Comparison of ENCODE assay signal across 9 cellular contexts in the genomic region with DNA sequence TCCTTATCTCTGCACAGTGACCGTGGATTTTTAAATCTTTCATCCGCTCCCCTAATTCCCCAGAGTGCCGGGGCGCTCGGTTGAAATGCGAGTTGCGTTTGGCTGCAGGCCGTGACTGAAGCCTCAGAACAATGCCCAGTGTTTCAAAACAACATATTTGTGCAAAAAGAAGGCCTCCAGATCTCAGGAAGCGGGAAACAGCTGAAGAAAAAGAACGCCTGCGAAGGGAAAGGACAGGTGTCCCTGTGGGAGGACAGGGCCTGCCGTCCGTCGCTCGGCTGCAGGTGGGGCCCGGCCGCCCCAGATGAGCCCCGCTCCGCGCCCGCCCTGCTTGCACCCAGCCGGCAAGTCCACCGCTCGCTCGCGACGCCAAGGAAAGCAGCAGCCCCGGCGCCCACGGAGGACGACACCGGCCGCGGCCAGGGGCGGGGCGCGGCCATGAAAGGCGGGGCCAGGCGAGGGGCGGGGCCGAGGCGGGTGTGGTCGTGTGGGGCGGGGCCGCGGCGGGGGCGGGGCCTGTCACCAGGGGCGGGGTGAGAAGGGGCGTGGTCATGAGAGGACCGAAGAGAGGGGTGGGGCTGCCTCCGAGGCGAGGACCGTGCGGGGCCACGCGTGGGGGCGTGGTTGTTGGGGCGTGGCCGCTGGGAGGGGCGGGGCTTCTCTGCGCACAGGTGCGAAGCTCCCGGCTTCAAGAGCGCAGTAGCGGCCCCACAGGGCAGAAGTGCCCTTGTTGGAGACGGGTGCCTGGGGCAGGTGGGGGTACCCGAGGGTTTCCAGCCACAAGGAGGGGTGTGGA. TPM values are rescaled to one million over a fixed set of nuclear protein-coding genes. Genes with fewer than 3 reads are reported as not detected.
A peak's percentile ranks its signal among the peaks of the same experiment; 100 is the strongest.
DNase-seq lines count a peak whose midpoint lies in the region; ATAC-seq and TF ChIP-seq lines count a peak whose summit lies in the region.
"Had no signal": no experiment of that assay in that cellular context is flagged by ENCODE, and none has a peak within 500 bp of the region (broad histone marks: within the 10 kb centered on the region; RNA-seq: fewer than 3 reads in every experiment).

No MANE protein-coding gene starts in this region.

- H3K4me3 ChIP-seq in retinal pigment epithelial cell (ENCODE audit: low read length), result peak overlapping the region; percentile 42
- H3K4me3 ChIP-seq in uterus, result peak overlapping the region; percentile 10 to 35

- no peaks in the 10 kb centered on the region for H3K9me3 ChIP-seq in uterus

- DNase-seq in DMS 273 (lab: John Stamatoyannopoulos, UW; ENCODE audit: unreplicated experiment) (peak; percentile 59), DMS 273 treated with DMSO at 0.1 percent for 48 hours (lab: John Stamatoyannopoulos, UW) (no peak), left cardiac atrium (no peak), retinal pigment epithelial cell (ENCODE audit: low read depth) (no peak), uterus (peak in 1 of 2 donors; percentile 59)
- DNase-seq in activated naive CD8-positive, alpha-beta T cell treated with anti-CD3 and anti-CD28 coated beads, Interleukin-2, amount 50 U/mL, for 16 hours (ENCODE audit: low read depth, low spot score), result peak; percentile 31

- peaks cover 0 to 7% of the 10 kb centered on the region in 2 donors for H3K4me1 ChIP-seq in uterus

- TF ChIP-seq CTCF in retinal pigment epithelial cell (conservative IDR thresholded peaks at IDR 0.05; ENCODE audit: low read depth, low read length) (no peak), uterus (IDR thresholded peaks at IDR 0.05) (no peak)

- ATAC-seq in SK-N-SH treated with all-trans-retinoic acid at 6 μM for 48 hours (peak; percentile 56), left cardiac atrium (peak; percentile 81 to 84), GM18502 (IDR thresholded peaks at IDR 0.05; ENCODE audit: poor library complexity, unreplicated experiment) (no peak)

- peak overlapping the region in 1 of 2 donors; percentile 66 for H3K27ac ChIP-seq in uterus
- H3K27ac ChIP-seq: 22Rv1 had no signal

- no peaks in the 10 kb centered on the region for H3K36me3 ChIP-seq in uterus

- no peak for TF ChIP-seq POLR2A in uterus (IDR thresholded peaks at IDR 0.05)

- intact Hi-C loops in left cardiac atrium (cut with DNase I), result no loop called here
- intact Hi-C loops in uterus (cut with DNase I; ENCODE audit: low total_unique reads), result no loop called here

- no peaks in the 10 kb centered on the region for H3K27me3 ChIP-seq in uterus

TF ChIP-seq in SK-N-SH treated with all-trans-retinoic acid at 6 μM for 48 hours, 23 proteins besides CTCF, POLR2A, EP300 and RAD21:
- no peak for TF ChIP-seq TSHZ2 (CRISPR knock-in tag; IDR thresholded peaks at IDR 0.05)
- TF ChIP-seq SNAI2 (CRISPR knock-in tag; IDR thresholded peaks at IDR 0.05), result no peak
- TF ChIP-seq ZFP30 (CRISPR knock-in tag; IDR thresholded peaks at IDR 0.05), result no peak
- TF ChIP-seq ZNF8 (CRISPR knock-in tag; IDR thresholded peaks at IDR 0.05), result no peak
- TF ChIP-seq CSRNP3 (CRISPR knock-in tag; IDR thresholded peaks at IDR 0.05), result no peak
- no peak for TF ChIP-seq PPARA (CRISPR knock-in tag; IDR thresholded peaks at IDR 0.05; ENCODE audit: borderline replicate concordance)
- TF ChIP-seq ZFP3 (CRISPR knock-in tag; IDR thresholded peaks at IDR 0.05), result no peak
- TF ChIP-seq, protein P1, sequence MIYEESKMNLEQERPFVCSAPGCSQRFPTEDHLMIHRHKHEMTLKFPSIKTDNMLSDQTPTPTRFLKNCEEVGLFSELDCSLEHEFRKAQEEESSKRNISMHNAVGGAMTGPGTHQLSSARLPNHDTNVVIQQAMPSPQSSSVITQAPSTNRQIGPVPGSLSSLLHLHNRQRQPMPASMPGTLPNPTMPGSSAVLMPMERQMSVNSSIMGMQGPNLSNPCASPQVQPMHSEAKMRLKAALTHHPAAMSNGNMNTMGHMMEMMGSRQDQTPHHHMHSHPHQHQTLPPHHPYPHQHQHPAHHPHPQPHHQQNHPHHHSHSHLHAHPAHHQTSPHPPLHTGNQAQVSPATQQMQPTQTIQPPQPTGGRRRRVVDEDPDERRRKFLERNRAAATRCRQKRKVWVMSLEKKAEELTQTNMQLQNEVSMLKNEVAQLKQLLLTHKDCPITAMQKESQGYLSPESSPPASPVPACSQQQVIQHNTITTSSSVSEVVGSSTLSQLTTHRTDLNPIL (CRISPR knock-in tag; IDR thresholded peaks at IDR 0.05; ENCODE audit: low read depth), result no peak
- TF ChIP-seq ZC3H10 (CRISPR knock-in tag; IDR thresholded peaks at IDR 0.05), result no peak
- TF ChIP-seq, protein P2, sequence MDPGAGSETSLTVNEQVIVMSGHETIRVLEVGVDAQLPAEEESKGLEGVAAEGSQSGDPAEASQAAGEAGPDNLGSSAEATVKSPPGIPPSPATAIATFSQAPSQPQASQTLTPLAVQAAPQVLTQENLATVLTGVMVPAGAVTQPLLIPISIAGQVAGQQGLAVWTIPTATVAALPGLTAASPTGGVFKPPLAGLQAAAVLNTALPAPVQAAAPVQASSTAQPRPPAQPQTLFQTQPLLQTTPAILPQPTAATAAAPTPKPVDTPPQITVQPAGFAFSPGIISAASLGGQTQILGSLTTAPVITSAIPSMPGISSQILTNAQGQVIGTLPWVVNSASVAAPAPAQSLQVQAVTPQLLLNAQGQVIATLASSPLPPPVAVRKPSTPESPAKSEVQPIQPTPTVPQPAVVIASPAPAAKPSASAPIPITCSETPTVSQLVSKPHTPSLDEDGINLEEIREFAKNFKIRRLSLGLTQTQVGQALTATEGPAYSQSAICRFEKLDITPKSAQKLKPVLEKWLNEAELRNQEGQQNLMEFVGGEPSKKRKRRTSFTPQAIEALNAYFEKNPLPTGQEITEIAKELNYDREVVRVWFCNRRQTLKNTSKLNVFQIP (CRISPR knock-in tag; IDR thresholded peaks at IDR 0.05; ENCODE audit: borderline replicate concordance, low read depth), result no peak
- no peak for TF ChIP-seq OSR1 (CRISPR knock-in tag; IDR thresholded peaks at IDR 0.05)

RNA-seq across cellular contexts. Expression of gene BOK, which starts 17.6 kb away (rescaled TPM):
- total RNA-seq in left cardiac atrium, result 10 to 100 TPM; 20.4 to 30.2 TPM
- total RNA-seq in uterus, result 10 to 100 TPM; 22.9 to 31.2 (median 26.4) TPM

RNA-seq across cellular contexts. Expression of gene STK25, which starts 32.6 kb away (rescaled TPM):
- total RNA-seq in left cardiac atrium, result 10 to 100 TPM; 89.2 to 94.9 TPM
- total RNA-seq in uterus, result 100 to 1,000 TPM in 3 of 4 donors, 10 to 100 TPM in 1; 77.6 to 191 (median 165) TPM

Comparison
In these comparisons a context has a peak if more than half of its experiments do, and no peak if none do; other contexts are left out.
1. DNase-seq: peak in DMS 273 (single experiment) and activated naive CD8-positive, alpha-beta T cell treated with anti-CD3 and anti-CD28 coated beads, Interleukin-2, amount 50 U/mL, for 16 hours (single experiment); none in DMS 273 treated with DMSO at 0.1 percent for 48 hours (single experiment), left cardiac atrium (single experiment) and retinal pigment epithelial cell (single experiment).